In genomic region chr1:156964431-156964830, GRCh38 we compare ENCODE assay signal across 29 cellular contexts. TPM values are rescaled to one million over a fixed set of nuclear protein-coding genes. Genes with fewer than 3 reads are reported as not detected.
DNase-seq lines count a peak whose midpoint lies in the region; ATAC-seq and TF ChIP-seq lines count a peak whose summit lies in the region.
"Had no signal": no experiment of that assay in that cellular context is flagged by ENCODE, and none has a peak within 500 bp of the region (broad histone marks: within the 10 kb centered on the region; RNA-seq: fewer than 3 reads in every experiment).

No MANE protein-coding gene starts in this region.

- H3K4me3 Mint-ChIP-seq in activated naive CD4-positive, alpha-beta T cell treated with anti-CD3 and anti-CD28 coated beads, Interleukin-2, amount 50 U/mL, for 24 hours: peak overlapping the region; percentile 83
- H3K4me3 Mint-ChIP-seq in H9: no peak overlapping the region
- H3K4me3 Mint-ChIP-seq in dendritic cell treated with granulocyte-macrophage colony-stimulating factor and Interleukin-4, amounts not matched to agents 40 ng/mL and 50 ng/mL, for 4 days: peak overlapping the region; percentile 0
- no peak overlapping the region for H3K4me3 Mint-ChIP-seq in stimulated activated effector memory CD8-positive, alpha-beta T cell treated with anti-CD3 and anti-CD28 coated beads, Interleukin-12 subunit alpha, Interleukin-12 subunit beta, amount 100 ng/mL, for 72 hours
- H3K4me3 Mint-ChIP-seq: memory B cell had no signal

- H4K8ac ChIP-seq in H9 (replicated peaks; ENCODE audit: insufficient read length, low read depth, low read length): no peak overlapping the region

- peaks cover 5% of the 10 kb centered on the region for H3K36me3 Mint-ChIP-seq in activated naive CD4-positive, alpha-beta T cell treated with anti-CD3 and anti-CD28 coated beads, Interleukin-2, amount 50 U/mL, for 24 hours
- peaks cover 12 to 85% (median 65%) of the 10 kb centered on the region in 3 experiments; a peak in 6 of 7 replicates for H3K36me3 Mint-ChIP-seq in H9 (ENCODE audit: insufficient read depth in 1 of 3, low read depth in 3 of 3)
- H3K36me3 Mint-ChIP-seq in dendritic cell treated with granulocyte-macrophage colony-stimulating factor and Interleukin-4, amounts not matched to agents 40 ng/mL and 50 ng/mL, for 4 days (ENCODE audit: low read depth): peaks cover 92% of the 10 kb centered on the region
- H3K36me3 Mint-ChIP-seq in stimulated activated effector memory CD8-positive, alpha-beta T cell treated with anti-CD3 and anti-CD28 coated beads, Interleukin-12 subunit alpha, Interleukin-12 subunit beta, amount 100 ng/mL, for 72 hours: no peaks in the 10 kb centered on the region

- H3K27me3 Mint-ChIP-seq in activated naive CD4-positive, alpha-beta T cell treated with anti-CD3 and anti-CD28 coated beads, Interleukin-2, amount 50 U/mL, for 24 hours: no peaks in the 10 kb centered on the region
- H3K27me3 Mint-ChIP-seq in H9 (ENCODE audit: low read depth): no peaks in the 10 kb centered on the region
- H3K27me3 Mint-ChIP-seq in dendritic cell treated with granulocyte-macrophage colony-stimulating factor and Interleukin-4, amounts not matched to agents 40 ng/mL and 50 ng/mL, for 4 days: no peaks in the 10 kb centered on the region

- no peak overlapping the region for H3K56ac ChIP-seq in H9 (ENCODE audit: insufficient read length, low read depth, low read length)

- H4K91ac ChIP-seq in H9 (ENCODE audit: insufficient read length, low read depth, low read length): no peak overlapping the region

- H3K9me3 ChIP-seq in H9 (ENCODE audit: control insufficient read depth, low read depth, low read length): no peaks in the 10 kb centered on the region
- H3K9me3 ChIP-seq: adrenal gland, pancreas, sigmoid colon, transverse colon had no signal

- no peak overlapping the region for H4K5ac ChIP-seq in H9 (ENCODE audit: insufficient read length, low read depth, low read length)

- intact Hi-C loops in dendritic cell treated with granulocyte-macrophage colony-stimulating factor and Interleukin-4, amounts not matched to agents 40 ng/mL and 50 ng/mL, for 4 days (cut with micrococcal nuclease): loop anchor here (10.0 kb wide), 1 partner anchor 110 kb away; no protein-coding TSS in a partner anchor

- no peak overlapping the region for H3K27ac ChIP-seq in H9 (ENCODE audit: insufficient read length, low read depth, low read length)
- H3K27ac ChIP-seq: pancreas, sigmoid colon had no signal

- H3K4me1 Mint-ChIP-seq in activated naive CD4-positive, alpha-beta T cell treated with anti-CD3 and anti-CD28 coated beads, Interleukin-2, amount 50 U/mL, for 24 hours: peaks cover 42% of the 10 kb centered on the region
- H3K4me1 Mint-ChIP-seq in H9: no peaks in the 10 kb centered on the region
- peaks cover 48% of the 10 kb centered on the region for H3K4me1 Mint-ChIP-seq in dendritic cell treated with granulocyte-macrophage colony-stimulating factor and Interleukin-4, amounts not matched to agents 40 ng/mL and 50 ng/mL, for 4 days (ENCODE audit: low read depth)
- peaks cover 25% of the 10 kb centered on the region for H3K4me1 Mint-ChIP-seq in stimulated activated effector memory CD8-positive, alpha-beta T cell treated with anti-CD3 and anti-CD28 coated beads, Interleukin-12 subunit alpha, Interleukin-12 subunit beta, amount 100 ng/mL, for 72 hours

- TF ChIP-seq CTCF in H9 (conservative IDR thresholded peaks at IDR 0.05): no peak

- H2BK5ac ChIP-seq in H9 (ENCODE audit: insufficient read length, low read length): no peak overlapping the region

- H3K23me2 ChIP-seq in H9 (ENCODE audit: insufficient read length, low read depth, low read length, poor library complexity, severe bottlenecking): no peaks in the 10 kb centered on the region

- H3K27ac Mint-ChIP-seq in activated naive CD4-positive, alpha-beta T cell treated with anti-CD3 and anti-CD28 coated beads, Interleukin-2, amount 50 U/mL, for 24 hours: peak overlapping the region; percentile 71
- peak overlapping the region in 2 of 3 experiments; percentile 32 to 82; a peak in 4 of 7 replicates for H3K27ac Mint-ChIP-seq in H9
- H3K27ac Mint-ChIP-seq in dendritic cell treated with granulocyte-macrophage colony-stimulating factor and Interleukin-4, amounts not matched to agents 40 ng/mL and 50 ng/mL, for 4 days: peak overlapping the region; percentile 88
- peak overlapping the region; percentile 77 for H3K27ac Mint-ChIP-seq in stimulated activated effector memory CD8-positive, alpha-beta T cell treated with anti-CD3 and anti-CD28 coated beads, Interleukin-12 subunit alpha, Interleukin-12 subunit beta, amount 100 ng/mL, for 72 hours
- H3K27ac Mint-ChIP-seq: memory B cell had no signal

- H3K9ac ChIP-seq in H9 (ENCODE audit: extremely low read depth, insufficient read length, low read length): no peak overlapping the region

- WGBS in H9 (ENCODE audit: extremely low coverage, insufficient read length, low lambda C conversion rate): no CpG with 5 or more reads among the region's 2 CpGs

- no peaks in the 10 kb centered on the region for H4K20me1 ChIP-seq in H9 (ENCODE audit: control insufficient read depth, insufficient read depth, insufficient read length)

- H3K4me1 ChIP-seq in H9 (ENCODE audit: insufficient read depth, low read length): no peaks in the 10 kb centered on the region
- H3K4me1 ChIP-seq: pancreas, sigmoid colon, transverse colon had no signal

- no peak overlapping the region for H2BK20ac ChIP-seq in H9 (ENCODE audit: low read depth, low read length, poor library complexity, severe bottlenecking)

- no peaks in the 10 kb centered on the region for H3K27me3 ChIP-seq in H9 (ENCODE audit: insufficient read depth, low read length)
- H3K27me3 ChIP-seq: adrenal gland, pancreas, sigmoid colon, transverse colon had no signal

- no peak overlapping the region for H2BK15ac ChIP-seq in H9 (ENCODE audit: low read depth, low read length)

- no peak for DNase-seq in activated naive CD4-positive, alpha-beta T cell treated with Interleukin-2 at 50 U/mL for 16 hours
- DNase-seq in H9: no peak
- DNase-seq in stimulated activated effector memory CD8-positive, alpha-beta T cell treated with anti-CD3 and anti-CD28 coated beads, Interleukin-12 subunit alpha, Interleukin-12 subunit beta, amount 100 ng/mL, for 72 hours (ENCODE audit: low spot score in 2 of 2): no peak
- no peak for DNase-seq in hypothalamus (lab: John Stamatoyannopoulos, UW)
- DNase-seq in medulla oblongata (ENCODE audit: extremely low spot score): no peak
- DNase-seq: ACHN; adrenal gland; COR-L47; dermis blood vessel endothelial cell; DMS79 treated with DMSO at 0.1 percent for 48 hours; H7; NCI-H1092; NCI-H2029 treated with DMSO at 0.1 percent for 48 hours; NCI-H345; pancreas; PC-3; SHP77 treated with DMSO at 0.1 percent for 48 hours; sigmoid colon; stimulated activated naive CD4-positive, alpha-beta T cell treated with Interleukin-2 at 50 U/mL for 16 hours; T-helper 2 cell; transverse colon had no signal

- no peak overlapping the region for H3K23ac ChIP-seq in H9 (ENCODE audit: insufficient read length, low read depth, low read length)

- H2BK120ac ChIP-seq in H9 (ENCODE audit: low read depth, low read length, poor library complexity, severe bottlenecking): no peak overlapping the region

- H3T11ph ChIP-seq in H9 (ENCODE audit: low read length): no peak overlapping the region

- no peaks in the 10 kb centered on the region for H3K79me2 ChIP-seq in H9 (ENCODE audit: insufficient read depth, low read length)

- no peaks in the 10 kb centered on the region for H3K79me1 ChIP-seq in H9 (ENCODE audit: insufficient read depth, low read depth, low read length, poor library complexity, severe bottlenecking)

- no peak for ATAC-seq in stimulated activated effector memory CD8-positive, alpha-beta T cell treated with anti-CD3 and anti-CD28 coated beads, Interleukin-12 subunit alpha, Interleukin-12 subunit beta, amount 100 ng/mL, for 72 hours
- ATAC-seq in HG02852 (IDR thresholded peaks at IDR 0.05; ENCODE audit: unreplicated experiment): no peak

- H2BK12ac ChIP-seq in H9 (ENCODE audit: insufficient read length, low read depth, low read length): no peak overlapping the region

- no peak overlapping the region for H3K14ac ChIP-seq in H9 (ENCODE audit: insufficient read depth, low read length)

- H3K9me3 Mint-ChIP-seq in activated naive CD4-positive, alpha-beta T cell treated with anti-CD3 and anti-CD28 coated beads, Interleukin-2, amount 50 U/mL, for 24 hours: no peaks in the 10 kb centered on the region
- H3K9me3 Mint-ChIP-seq in H9: no peaks in the 10 kb centered on the region
- no peaks in the 10 kb centered on the region for H3K9me3 Mint-ChIP-seq in dendritic cell treated with granulocyte-macrophage colony-stimulating factor and Interleukin-4, amounts not matched to agents 40 ng/mL and 50 ng/mL, for 4 days
- no peaks in the 10 kb centered on the region for H3K9me3 Mint-ChIP-seq in stimulated activated effector memory CD8-positive, alpha-beta T cell treated with anti-CD3 and anti-CD28 coated beads, Interleukin-12 subunit alpha, Interleukin-12 subunit beta, amount 100 ng/mL, for 72 hours

- H2AFZ ChIP-seq in H9 (ENCODE audit: low read length): no peak overlapping the region

- H3K4me2 ChIP-seq in H9 (ENCODE audit: insufficient read depth, insufficient read length, low read length): no peak overlapping the region

- H3K18ac ChIP-seq in H9 (ENCODE audit: insufficient read length, low read depth, low read length): no peak overlapping the region

- no peak overlapping the region for H3K4ac ChIP-seq in H9 (ENCODE audit: low read depth, low read length)

- no peak overlapping the region for H2AK5ac ChIP-seq in H9 (ENCODE audit: insufficient read length, low read length)

RNA-seq across cellular contexts. Expression of gene LRRC71, which starts 44.0 kb away (rescaled TPM):
- total RNA-seq in H9 (2021): not detected in 2 replicates
- total RNA-seq: activated CD8-positive, alpha-beta memory T cell treated with anti-CD3 and anti-CD28 coated beads for 36 hours; frontal cortex; H7; HT1080; kidney epithelial cell; pancreas; sigmoid colon had no signal

Comparison
In these comparisons a context has a peak if more than half of its experiments do, and no peak if none do; other contexts are left out.
1. H3K4me3 Mint-ChIP-seq: peak in activated naive CD4-positive, alpha-beta T cell treated with anti-CD3 and anti-CD28 coated beads, Interleukin-2, amount 50 U/mL, for 24 hours (single experiment) and dendritic cell treated with granulocyte-macrophage colony-stimulating factor and Interleukin-4, amounts not matched to agents 40 ng/mL and 50 ng/mL, for 4 days (single experiment); none in H9 (0 of 2) and stimulated activated effector memory CD8-positive, alpha-beta T cell treated with anti-CD3 and anti-CD28 coated beads, Interleukin-12 subunit alpha, Interleukin-12 subunit beta, amount 100 ng/mL, for 72 hours (single experiment).
2. Peak in every context shown above with its lines, with median percentiles within 50 percentile points of each other: H3K27ac Mint-ChIP-seq.